In genomic region chr17:44360826-44361225, GRCh38 we compare ENCODE assay signal across 12 cellular contexts. TPM values are rescaled to one million over a fixed set of nuclear protein-coding genes. Genes with fewer than 3 reads are reported as not detected.
A peak's percentile ranks its signal among the peaks of the same experiment; 100 is the strongest.
DNase-seq lines count a peak whose midpoint lies in the region; ATAC-seq lines count a peak whose summit lies in the region.
"Had no signal": no experiment of that assay in that cellular context is flagged by ENCODE, and none has a peak within 500 bp of the region (broad histone marks: within the 10 kb centered on the region; RNA-seq: fewer than 3 reads in every experiment).

No MANE protein-coding gene starts in this region.

- no peak overlapping the region for H2BK5ac ChIP-seq in mesendoderm (ENCODE audit: low read length)

- no peak overlapping the region for H3K4me3 ChIP-seq in adipocyte (ENCODE audit: low read length)
- H3K4me3 ChIP-seq in mesendoderm (ENCODE audit: low read length), result no peak overlapping the region

- H2BK120ac ChIP-seq in mesendoderm (ENCODE audit: low read depth, low read length), result no peak overlapping the region

- no CpG with 5 or more reads among the region's 5 CpGs for WGBS in mesendoderm (ENCODE audit: extremely low coverage, insufficient coverage, low lambda C conversion rate)

- H3K9ac ChIP-seq in adipocyte (ENCODE audit: low read length) (no peak overlapping the region), mesendoderm (ENCODE audit: low read length) (no peak overlapping the region)
- H3K9ac ChIP-seq: KMS-11 had no signal

- H3K27ac ChIP-seq in mesendoderm (ENCODE audit: low read depth, low read length), result no peak overlapping the region
- H3K27ac ChIP-seq: KMS-11 had no signal

- H3K27me3 ChIP-seq in adipocyte (replicated peaks; ENCODE audit: control insufficient read depth, insufficient read depth, low read length) (no peaks in the 10 kb centered on the region), mesendoderm (ENCODE audit: insufficient read depth, low read length, poor library complexity) (no peaks in the 10 kb centered on the region)

- no peak overlapping the region for H3K23ac ChIP-seq in mesendoderm (ENCODE audit: low read length)

- ATAC-seq in GM18867 (IDR thresholded peaks at IDR 0.05; ENCODE audit: unreplicated experiment), result no peak

- DNase-seq in GM03348 (ENCODE audit: low spot score) (peak; percentile 38), adipocyte (ENCODE audit: low read depth) (peak; percentile 86), mesendoderm (peak; percentile 56), dermis blood vessel endothelial cell (no peak)
- no peak for DNase-seq in activated CD4-positive, alpha-beta T cell treated with anti-CD3 and anti-CD28 coated beads, Interleukin-2, amount 50 U/mL, for 48 hours
- DNase-seq: activated naive CD4-positive, alpha-beta T cell; DMS79 treated with DMSO at 0.1 percent for 48 hours; erythroblast; NK-92 treated with Interleukin-12 subunit alpha and Interleukin-12 subunit beta, amount 100 ng/mL, for 24 hours had no signal

- H3K18ac ChIP-seq in mesendoderm (ENCODE audit: low read length), result no peak overlapping the region

- H2AK5ac ChIP-seq in mesendoderm (ENCODE audit: low read length), result no peak overlapping the region

- no peak overlapping the region for H3K4me2 ChIP-seq in mesendoderm (ENCODE audit: low read length)
- H3K4me2 ChIP-seq: KMS-11 had no signal

- H2BK15ac ChIP-seq in mesendoderm (replicated peaks; ENCODE audit: low read depth), result no peak overlapping the region

- no peaks in the 10 kb centered on the region for H3K79me1 ChIP-seq in mesendoderm (ENCODE audit: low read length)

- H3K56ac ChIP-seq in mesendoderm (ENCODE audit: low read length), result no peak overlapping the region

- H3K9me3 ChIP-seq in adipocyte (ENCODE audit: control insufficient read depth, low read length), result no peaks in the 10 kb centered on the region

- no peak overlapping the region for H4K8ac ChIP-seq in mesendoderm (ENCODE audit: low read depth, low read length)

- H3K4me1 ChIP-seq in adipocyte (ENCODE audit: control insufficient read depth, insufficient read depth, low read length), result peaks cover 20% of the 10 kb centered on the region
- peaks cover 5% of the 10 kb centered on the region for H3K4me1 ChIP-seq in mesendoderm (ENCODE audit: control insufficient read depth, low read depth, low read length)

- no peaks in the 10 kb centered on the region for H3K79me2 ChIP-seq in mesendoderm (ENCODE audit: control insufficient read depth, insufficient read depth, low read length)

- no peak overlapping the region for H4K5ac ChIP-seq in mesendoderm (ENCODE audit: low read length)

- H3K4ac ChIP-seq in mesendoderm (ENCODE audit: low read depth, low read length), result no peak overlapping the region

- H3K36me3 ChIP-seq in adipocyte (ENCODE audit: control insufficient read depth, insufficient read depth, low read length, severe bottlenecking) (no peaks in the 10 kb centered on the region), mesendoderm (ENCODE audit: control insufficient read depth, insufficient read depth, low read length) (no peaks in the 10 kb centered on the region)

RNA-seq across cellular contexts. Expression of gene FAM171A2, which starts 2.8 kb away (rescaled TPM):
- polyA plus RNA-seq in mesendoderm (2013, experiment 1 of 2), result 6.5 TPM
- 6.4 TPM for polyA plus RNA-seq in mesendoderm (2013, experiment 2 of 2)
- 7.0 and 9.7 TPM in 2 replicates for total RNA-seq in dermis blood vessel endothelial cell

RNA-seq across cellular contexts. Expression of gene GRN, which starts 15.7 kb away (rescaled TPM):
- 84.9 TPM for polyA plus RNA-seq in mesendoderm (2013, experiment 1 of 2)
- 83.1 TPM for polyA plus RNA-seq in mesendoderm (2013, experiment 2 of 2)
- 543 and 963 TPM in 2 replicates for total RNA-seq in dermis blood vessel endothelial cell

RNA-seq across cellular contexts. Expression of gene ITGA2B, which starts 28.6 kb away (rescaled TPM):
- polyA plus RNA-seq in mesendoderm (2013, experiment 1 of 2), result 1.3 TPM
- 1.7 TPM for polyA plus RNA-seq in mesendoderm (2013, experiment 2 of 2)
- total RNA-seq in dermis blood vessel endothelial cell, result 0.19 and 1.0 TPM in 2 replicates

RNA-seq across cellular contexts. Expression of gene SLC25A39, which starts 36.2 kb away (rescaled TPM):
- polyA plus RNA-seq in mesendoderm (2013, experiment 1 of 2), result 155 TPM
- 156 TPM for polyA plus RNA-seq in mesendoderm (2013, experiment 2 of 2)
- 88.8 and 120 TPM in 2 replicates for total RNA-seq in dermis blood vessel endothelial cell

RNA-seq across cellular contexts. Expression of gene RUNDC3A, which starts 52.4 kb away (rescaled TPM):
- 1.6 TPM for polyA plus RNA-seq in mesendoderm (2013, experiment 1 of 2)
- 1.5 TPM for polyA plus RNA-seq in mesendoderm (2013, experiment 2 of 2)
- under 0.01 TPM in 1 of 2 replicates, not detected in the other for total RNA-seq in dermis blood vessel endothelial cell
- total RNA-seq: lung microvascular endothelial cell had no signal

Comparison
In these comparisons a context has a peak if more than half of its experiments do, and no peak if none do; other contexts are left out.
1. DNase-seq: peak in GM03348 (single experiment), adipocyte (single experiment) and mesendoderm (single experiment); none in activated CD4-positive, alpha-beta T cell treated with anti-CD3 and anti-CD28 coated beads, Interleukin-2, amount 50 U/mL, for 48 hours (0 of 2) and dermis blood vessel endothelial cell (single experiment).